24 cellular contexts compared by ENCODE assay signal in the genomic region with DNA sequence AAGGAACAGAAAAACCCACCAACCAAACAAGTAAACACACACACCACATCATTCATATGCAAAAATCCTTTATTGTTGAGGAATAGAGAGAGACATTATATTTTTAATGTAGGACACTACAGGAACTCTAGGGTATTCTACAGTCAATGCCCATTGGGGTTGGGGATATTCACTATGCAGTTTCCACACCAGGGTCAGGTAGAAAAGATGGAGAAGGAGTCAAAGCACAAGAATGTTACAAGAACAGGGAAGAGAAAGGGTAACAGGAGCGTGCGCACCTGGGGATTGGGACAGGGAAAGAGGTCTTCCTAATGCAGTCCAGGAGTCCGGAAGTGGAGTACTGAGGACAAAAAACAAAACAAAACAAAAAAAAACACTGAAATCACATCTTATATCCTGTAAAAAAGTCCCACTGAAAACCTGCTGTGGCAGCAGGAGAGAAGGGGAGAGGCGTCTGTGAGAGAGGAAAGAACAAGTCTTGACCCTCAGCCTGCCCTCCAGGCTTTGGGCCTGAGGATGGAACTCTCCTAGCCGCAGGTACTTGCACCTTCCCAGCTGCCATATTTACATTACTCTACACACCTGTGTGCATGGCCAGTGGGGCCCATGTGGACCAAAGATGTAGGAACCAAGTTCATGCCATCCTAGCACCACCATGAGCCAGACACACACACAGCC. TPM values are rescaled to one million over a fixed set of nuclear protein-coding genes. Genes with fewer than 3 reads are reported as not detected.
"Had no signal": no experiment of that assay in that cellular context is flagged by ENCODE, and none has a peak within 500 bp of the region (broad histone marks: within the 10 kb centered on the region; RNA-seq: fewer than 3 reads in every experiment).

No MANE protein-coding gene starts in this region.

- H3K4me3 ChIP-seq: adrenal gland, SK-N-MC had no signal

- H3K9me3 ChIP-seq: adrenal gland had no signal

- ATAC-seq: activated CD4-positive, alpha-beta T cell treated with anti-CD3 and anti-CD28 coated beads for 36 hours; activated naive CD4-positive, alpha-beta T cell treated with anti-CD3 and anti-CD28 coated beads, Interleukin-2, amount 50 U/mL, for 72 hours; Panc1; Right ventricle myocardium inferior had no signal

- H3K27ac Mint-ChIP-seq: activated CD4-positive, alpha-beta memory T cell treated with anti-CD3 and anti-CD28 coated beads, Interleukin-2, amount 10 ng/mL, durations not matched to agents 7 days and 5 days; activated CD4-positive, alpha-beta T cell treated with anti-CD3 and anti-CD28 coated beads for 36 hours had no signal

- H3K9me3 Mint-ChIP-seq: activated CD4-positive, alpha-beta memory T cell treated with anti-CD3 and anti-CD28 coated beads, Interleukin-2, amount 10 ng/mL, durations not matched to agents 7 days and 5 days; activated naive CD4-positive, alpha-beta T cell treated with anti-CD3 and anti-CD28 coated beads, Interleukin-2, amount 50 U/mL, for 72 hours had no signal

- H3K4me3 Mint-ChIP-seq: activated CD4-positive, alpha-beta memory T cell treated with anti-CD3 and anti-CD28 coated beads, Interleukin-2, amount 10 ng/mL, durations not matched to agents 7 days and 5 days; activated CD4-positive, alpha-beta T cell treated with anti-CD3 and anti-CD28 coated beads for 36 hours had no signal

- H3K36me3 ChIP-seq: adrenal gland had no signal

- H3K36me3 Mint-ChIP-seq: activated naive CD4-positive, alpha-beta T cell treated with anti-CD3 and anti-CD28 coated beads, Interleukin-2, amount 50 U/mL, for 72 hours had no signal

- H3K27me3 Mint-ChIP-seq: activated CD4-positive, alpha-beta T cell treated with anti-CD3 and anti-CD28 coated beads for 36 hours had no signal

- H3K27me3 ChIP-seq: adrenal gland had no signal

- H3K27ac ChIP-seq: adrenal gland, SK-N-MC had no signal

- DNase-seq: activated CD4-positive, alpha-beta memory T cell treated with anti-CD3 and anti-CD28 coated beads, Interleukin-2, amount 10 ng/mL, durations not matched to agents 7 days and 5 days; activated CD4-positive, alpha-beta T cell treated with anti-CD3 and anti-CD28 coated beads for 36 hours; activated CD4-positive, alpha-beta T cell treated with anti-CD3 and anti-CD28 coated beads, Interleukin-2, amount 50 U/mL, for 1 hour; activated T-cell treated with anti-CD3 and anti-CD28 coated beads for 4 hours; adrenal gland; anterior cingulate cortex; cerebellar nuclear complex; Karpas-422; MM.1S; NCI-H1105; NCI-H1436; NCI-H1694 treated with DMSO at 0.1 percent for 48 hours; NCI-H2029 treated with DMSO at 0.1 percent for 48 hours; NCI-H510A treated with DMSO at 0.1 percent for 48 hours; NK-92 treated with Interleukin-12 subunit alpha and Interleukin-12 subunit beta, amount 100 ng/mL, for 24 hours; OCI-M1; RPMI8226; T-helper 1 cell had no signal

RNA-seq across cellular contexts. Expression of gene TAC3, which starts 6.2 kb away (rescaled TPM):
- total RNA-seq: activated CD4-positive, alpha-beta memory T cell treated with anti-CD3 and anti-CD28 coated beads, Interleukin-2, amount 10 ng/mL, durations not matched to agents 7 days and 5 days; cardiac septum; Right ventricle myocardium inferior; T-helper 2 cell treated with Interferon-gamma antibody and Interleukin-4, amounts not matched to agents 100 ng/mL and 5 ng/mL, for 36 hours had no signal

RNA-seq across cellular contexts. Expression of gene MYO1A, which starts 39.8 kb away (rescaled TPM):
- total RNA-seq: Right ventricle myocardium inferior had no signal

RNA-seq across cellular contexts. Expression of gene RDH16, which starts 52.7 kb away (rescaled TPM):
- total RNA-seq: Right ventricle myocardium inferior had no signal
